Comparison of ENCODE assay signal across 9 cellular contexts in the genomic region with DNA sequence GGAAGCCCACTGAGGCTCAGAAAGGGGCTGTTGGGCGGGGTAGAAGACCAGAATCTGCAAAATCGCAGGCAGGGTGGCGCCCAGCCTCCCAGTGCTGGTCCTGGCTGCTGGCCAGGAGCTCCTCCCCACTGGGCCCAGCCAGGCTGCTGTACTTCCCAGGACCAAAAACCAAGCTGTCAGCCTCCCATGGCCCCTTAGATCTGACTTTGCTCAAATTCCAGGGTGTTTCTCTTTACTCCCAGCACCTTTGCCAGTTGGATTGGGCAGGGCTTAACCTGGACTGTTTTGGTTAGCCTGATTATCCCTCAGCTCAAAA. TPM values are rescaled to one million over a fixed set of nuclear protein-coding genes. Genes with fewer than 3 reads are reported as not detected.
DNase-seq lines count a peak whose midpoint lies in the region; ATAC-seq and TF ChIP-seq lines count a peak whose summit lies in the region.
"Had no signal": no experiment of that assay in that cellular context is flagged by ENCODE, and none has a peak within 500 bp of the region (broad histone marks: within the 10 kb centered on the region; RNA-seq: fewer than 3 reads in every experiment).

No MANE protein-coding gene starts in this region.

- no peaks in the 10 kb centered on the region for H3K9me3 ChIP-seq in H9 (ENCODE audit: control insufficient read depth, low read depth, low read length)
- no peaks in the 10 kb centered on the region for H3K9me3 ChIP-seq in right atrium auricular region
- H3K9me3 ChIP-seq in sigmoid colon: no peaks in the 10 kb centered on the region

- DNase-seq in H9 (no peak), right atrium auricular region (ENCODE audit: low spot score) (no peak), sigmoid colon (no peak), A172 (ENCODE audit: low spot score) (no peak)
- DNase-seq: activated CD4-positive, alpha-beta T cell treated with anti-CD3 and anti-CD28 coated beads, Interleukin-2, amount 50 U/mL, for 4 hours had no signal

- H3K4me1 ChIP-seq in H9 (ENCODE audit: insufficient read depth, low read length) (no peaks in the 10 kb centered on the region; the same call in 1 of the 2 replicates), right atrium auricular region (peaks cover 0 to 17% of the 10 kb centered on the region in 2 donors), sigmoid colon (peaks cover 0 to 63% (median 38%) of the 10 kb centered on the region in 4 donors)

- H4K5ac ChIP-seq in H9 (ENCODE audit: insufficient read length, low read depth, low read length): no peak overlapping the region

- H3K27ac ChIP-seq in H9 (ENCODE audit: insufficient read length, low read depth, low read length) (no peak overlapping the region), VCaP (peak overlapping the region; percentile 93), right atrium auricular region (peak overlapping the region; percentile 19 to 46), sigmoid colon (peak overlapping the region; percentile 53 to 82 (median 74))

- H2BK120ac ChIP-seq in H9 (ENCODE audit: low read depth, low read length, poor library complexity, severe bottlenecking): no peak overlapping the region

- no peak for TF ChIP-seq POLR2A in sigmoid colon (IDR thresholded peaks at IDR 0.05)

- H3K4ac ChIP-seq in H9 (ENCODE audit: low read depth, low read length): no peak overlapping the region

- H2BK15ac ChIP-seq in H9 (ENCODE audit: low read depth, low read length): no peak overlapping the region

- H3K18ac ChIP-seq in H9 (ENCODE audit: insufficient read length, low read depth, low read length): no peak overlapping the region

- H3K79me2 ChIP-seq in H9 (ENCODE audit: insufficient read depth, low read length): no peaks in the 10 kb centered on the region

- no peak overlapping the region for H3K4me2 ChIP-seq in H9 (ENCODE audit: insufficient read depth, insufficient read length, low read length)

- H3K56ac ChIP-seq in H9 (ENCODE audit: insufficient read length, low read depth, low read length): no peak overlapping the region

- no peak overlapping the region for H4K91ac ChIP-seq in H9 (ENCODE audit: insufficient read length, low read depth, low read length)

- TF ChIP-seq CTCF in H9 (conservative IDR thresholded peaks at IDR 0.05) (no peak), VCaP (conservative IDR thresholded peaks at IDR 0.05) (no peak), right atrium auricular region (IDR thresholded peaks at IDR 0.05) (no peak), sigmoid colon (IDR thresholded peaks at IDR 0.05) (no peak)

- no peak overlapping the region for H3T11ph ChIP-seq in H9 (ENCODE audit: low read length)

- H2BK12ac ChIP-seq in H9 (ENCODE audit: insufficient read length, low read depth, low read length): no peak overlapping the region

- no peak for ATAC-seq in HG02623 (IDR thresholded peaks at IDR 0.05; ENCODE audit: unreplicated experiment)
- ATAC-seq in HG02588 (IDR thresholded peaks at IDR 0.05; ENCODE audit: unreplicated experiment): no peak
- ATAC-seq in GM18907 (IDR thresholded peaks at IDR 0.05; ENCODE audit: unreplicated experiment): no peak

- H3K23me2 ChIP-seq in H9 (ENCODE audit: insufficient read length, low read depth, low read length, poor library complexity, severe bottlenecking): no peaks in the 10 kb centered on the region

- H3K27me3 ChIP-seq in H9 (ENCODE audit: insufficient read depth, low read length) (no peaks in the 10 kb centered on the region), right atrium auricular region (no peaks in the 10 kb centered on the region), sigmoid colon (no peaks in the 10 kb centered on the region)

- peaks cover 8 to 26% (median 22%) of the 10 kb centered on the region in 3 experiments; a peak in 6 of 7 replicates for H3K36me3 Mint-ChIP-seq in H9 (ENCODE audit: insufficient read depth in 1 of 3, low read depth in 3 of 3)

- no peak overlapping the region for H3K14ac ChIP-seq in H9 (ENCODE audit: insufficient read depth, low read length)

- no peaks in the 10 kb centered on the region for H3K79me1 ChIP-seq in H9 (ENCODE audit: insufficient read depth, low read depth, low read length, poor library complexity, severe bottlenecking)

- H4K8ac ChIP-seq in H9 (replicated peaks; ENCODE audit: insufficient read length, low read depth, low read length): no peak overlapping the region

- intact Hi-C loops in sigmoid colon (cut with DNase I): loop anchor here (5.0 kb wide), 2 partner anchors 43 to 83 kb away; a partner anchor contains a TSS

- TF ChIP-seq EP300 in sigmoid colon (IDR thresholded peaks at IDR 0.05): no peak

- peak overlapping the region; percentile 20 to 70 (median 49); a peak in 1 of 7 replicates for H3K27ac Mint-ChIP-seq in H9

- H3K9me3 Mint-ChIP-seq in H9: no peaks in the 10 kb centered on the region

- no peaks in the 10 kb centered on the region for H4K20me1 ChIP-seq in H9 (ENCODE audit: control insufficient read depth, insufficient read depth, insufficient read length)

- H3K4me3 ChIP-seq in right atrium auricular region (no peak overlapping the region), sigmoid colon (no peak overlapping the region)

- no peak overlapping the region for H2AK5ac ChIP-seq in H9 (ENCODE audit: insufficient read length, low read length)

- H3K23ac ChIP-seq in H9 (ENCODE audit: insufficient read length, low read depth, low read length): no peak overlapping the region

- no peaks in the 10 kb centered on the region; the same call in 1 of the 2 replicates for H3K27me3 Mint-ChIP-seq in H9 (ENCODE audit: low read depth)

- no peak overlapping the region for H2AFZ ChIP-seq in H9 (ENCODE audit: low read length)

- peaks cover 35 to 36% of the 10 kb centered on the region in 2 experiments for H3K4me1 Mint-ChIP-seq in H9

- no peak overlapping the region for H2BK20ac ChIP-seq in H9 (ENCODE audit: low read depth, low read length, poor library complexity, severe bottlenecking)

- H2BK5ac ChIP-seq in H9 (ENCODE audit: insufficient read length, low read length): no peak overlapping the region

- H3K9ac ChIP-seq in H9 (ENCODE audit: extremely low read depth, insufficient read length, low read length): no peak overlapping the region

- no CpG with 5 or more reads among the region's 3 CpGs for WGBS in H9 (ENCODE audit: extremely low coverage, insufficient read length, low lambda C conversion rate)
- 20 to 59% methylated on average over 3 of the region's 3 CpGs for WGBS in sigmoid colon, 2 donors

- H3K36me3 ChIP-seq in right atrium auricular region (peaks cover 17% of the 10 kb centered on the region), sigmoid colon (peaks cover 0 to 5% (median 0%) of the 10 kb centered on the region in 4 donors)

- no peak overlapping the region for H3K4me3 Mint-ChIP-seq in H9

RNA-seq across cellular contexts. Expression of a gene that starts 44.2 kb away (rescaled TPM):
- total RNA-seq in H9 (2021) (136 and 142 TPM in 2 replicates), right atrium auricular region (100 to 1,000 TPM in 1 of 2 donors, 10 to 100 TPM in 1; 52.0 to 103 TPM), sigmoid colon (10 to 100 TPM; 32.4 to 38.8 (median 35.0) TPM)
- polyA plus RNA-seq in sigmoid colon: 10 to 100 TPM in 2 of 3 donors, 1 to 10 TPM in 1; 8.4 to 11.1 (median 10.0) TPM
- total RNA-seq in A172 (2014; rRNA removed; shearing (Covaris generic)): 77.8 and 85.7 TPM in 2 replicates
